Comparison of ENCODE assay signal across 8 cellular contexts in the genomic region with DNA sequence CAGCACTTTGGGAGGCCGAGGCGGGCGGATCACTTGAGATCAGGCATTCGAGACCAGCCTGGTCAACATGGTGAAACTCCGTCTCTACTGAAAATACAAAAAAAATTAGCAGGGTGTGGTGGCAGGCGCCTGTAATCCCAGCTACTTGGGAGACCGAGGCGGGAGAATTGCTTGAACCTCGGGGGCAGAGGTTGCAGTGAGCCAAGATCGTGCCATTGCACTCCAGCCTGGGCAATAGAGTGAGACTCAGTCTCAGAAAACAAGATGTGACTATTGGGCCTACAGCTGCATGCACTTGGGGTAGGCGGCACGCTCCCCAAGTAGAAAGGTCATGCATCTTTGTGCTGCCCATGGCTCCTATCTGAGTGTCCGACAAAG. TPM values are rescaled to one million over a fixed set of nuclear protein-coding genes. Genes with fewer than 3 reads are reported as not detected.
"Had no signal": no experiment of that assay in that cellular context is flagged by ENCODE, and none has a peak within 500 bp of the region (broad histone marks: within the 10 kb centered on the region; RNA-seq: fewer than 3 reads in every experiment).

No MANE protein-coding gene starts in this region.

RNA-seq across cellular contexts. Expression of a gene that starts 17.2 kb away (rescaled TPM):
- total RNA-seq: HepG2, HT1080, IMR-90, NCI-H460, PC-9, RPMI7951 had no signal
- polyA plus RNA-seq: HepG2, IMR-90 had no signal

RNA-seq across cellular contexts. Expression of a gene that starts 26.0 kb away (rescaled TPM):
- total RNA-seq: HT1080, PC-9, SJCRH30 had no signal

RNA-seq across cellular contexts. Expression of a gene that starts 48.6 kb away (rescaled TPM):
- total RNA-seq: HT1080, IMR-90, PC-9, Right ventricle myocardium inferior, RPMI7951 had no signal
- polyA plus RNA-seq: IMR-90 had no signal
